ENCODE assay signal across 9 cellular contexts in genomic region chr4:144021336-144021990, GRCh38. TPM values are rescaled to one million over a fixed set of nuclear protein-coding genes. Genes with fewer than 3 reads are reported as not detected.
A peak's percentile ranks its signal among the peaks of the same experiment; 100 is the strongest.
DNase-seq lines count a peak whose midpoint lies in the region; ATAC-seq and TF ChIP-seq lines count a peak whose summit lies in the region.
"Not testable (repeated sequence)": the region's sequence is repeated elsewhere in the genome, so short reads cannot be mapped to it uniquely, and the experiment has no call there.
"Had no signal": no experiment of that assay in that cellular context is flagged by ENCODE, and none has a peak within 500 bp of the region (broad histone marks: within the 10 kb centered on the region; RNA-seq: fewer than 3 reads in every experiment).

No MANE protein-coding gene starts in this region.

- not testable (repeated sequence) for H3K27ac ChIP-seq in Karpas-422 (ENCODE audit: low read length); RWPE1

- POLR2A ChIA-PET in BJ (lab: Charles Lee); RWPE1 (lab: Yijun Ruan, JAX; ENCODE audit: low non-redundant PET): not testable (repeated sequence)

- H3K9me2 ChIP-seq in Karpas-422 (replicated peaks; ENCODE audit: insufficient read depth, low read length), result not testable (repeated sequence)

- not testable (repeated sequence) for H3K4me3 ChIP-seq in BJ (ENCODE audit: low read depth, low read length); Karpas-422 (ENCODE audit: low read length); cardiac fibroblast (replicated peaks in 1 of 2; ENCODE audit: low read depth in 2 of 2, low read length in 2 of 2)

- CTCF ChIA-PET in BJ (lab: Yijun Ruan, JAX), result interaction anchor here (1.0 to 1.6 kb wide), 3 partner anchors 35 to 256 kb away, joined by 3 to 11 read pairs (median 3); no protein-coding TSS in a partner anchor
- CTCF ChIA-PET in RWPE1 (lab: Yijun Ruan, JAX), result not testable (repeated sequence)

- not testable (repeated sequence) for H3K9ac ChIP-seq in Karpas-422 (ENCODE audit: low read length)

- not testable (repeated sequence) for H3K4me1 ChIP-seq in Karpas-422 (ENCODE audit: low read length)

- not testable (repeated sequence) for H3K27me3 ChIP-seq in BJ (ENCODE audit: control insufficient read depth, insufficient read depth, low read length); Karpas-422 (ENCODE audit: low read length)

- TF ChIP-seq CTCF in BJ (IDR thresholded peaks at IDR 0.05; ENCODE audit: insufficient read depth, low read depth, low read length) (peak; percentile 72), RWPE1 (conservative IDR thresholded peaks at IDR 0.05; ENCODE audit: low read depth) (peak; percentile 62), cardiac fibroblast (IDR thresholded peaks at IDR 0.05; ENCODE audit: low read depth, low read length) (peak; percentile 63)

- H3K4me2 ChIP-seq in Karpas-422 (ENCODE audit: low read depth, low read length, poor library complexity, severe bottlenecking), result not testable (repeated sequence)

- not testable (repeated sequence) for H4K20me1 ChIP-seq in Karpas-422 (ENCODE audit: insufficient read depth, low read depth, low read length)

- ATAC-seq in GM18861 (IDR thresholded peaks at IDR 0.05; ENCODE audit: unreplicated experiment) (peak; percentile 78), HG02610 (IDR thresholded peaks at IDR 0.05; ENCODE audit: unreplicated experiment) (peak; percentile 81)

- H2AFZ ChIP-seq in Karpas-422 (ENCODE audit: low read length), result not testable (repeated sequence)

- not testable (repeated sequence) for H3K9me3 ChIP-seq in Karpas-422 (ENCODE audit: low read length)

- not testable (repeated sequence) for DNase-seq in BJ (ENCODE audit: low read depth)
- DNase-seq in Karpas-422 (peak; percentile 80), RWPE1 (ENCODE audit: low spot score) (peak; percentile 1), cardiac fibroblast (ENCODE audit: low read depth in 2 of 2) (peak; percentile 21 to 43), iPS-NIHi11 (ENCODE audit: low spot score) (peak; percentile 11), renal cortical epithelial cell (ENCODE audit: low read depth) (peak; percentile 12)

- H3K79me2 ChIP-seq in Karpas-422 (ENCODE audit: low read length), result not testable (repeated sequence)

- not testable (repeated sequence) for H3K36me3 ChIP-seq in BJ (ENCODE audit: control insufficient read depth, insufficient read depth, low read length); Karpas-422 (ENCODE audit: insufficient read depth, low read length)

RNA-seq across cellular contexts. Expression of gene GYPB, which starts 2.3 kb away (rescaled TPM):
- polyA plus RNA-seq in BJ (2011; rRNA removed), result not detected in 2 replicates
- not detected in 2 replicates for polyA minus RNA-seq in BJ (2011; rRNA and poly(A)+ RNA removed)
- not detected in 2 replicates for total RNA-seq in Karpas-422 (2014; rRNA removed; shearing (Covaris generic); ENCODE audit: low replicate concordance)
- total RNA-seq in renal cortical epithelial cell, result not detected in 2 replicates
- polyA plus RNA-seq: adipose tissue had no signal
